Comparison of ENCODE assay signal across 8 cellular contexts in the genomic region with DNA sequence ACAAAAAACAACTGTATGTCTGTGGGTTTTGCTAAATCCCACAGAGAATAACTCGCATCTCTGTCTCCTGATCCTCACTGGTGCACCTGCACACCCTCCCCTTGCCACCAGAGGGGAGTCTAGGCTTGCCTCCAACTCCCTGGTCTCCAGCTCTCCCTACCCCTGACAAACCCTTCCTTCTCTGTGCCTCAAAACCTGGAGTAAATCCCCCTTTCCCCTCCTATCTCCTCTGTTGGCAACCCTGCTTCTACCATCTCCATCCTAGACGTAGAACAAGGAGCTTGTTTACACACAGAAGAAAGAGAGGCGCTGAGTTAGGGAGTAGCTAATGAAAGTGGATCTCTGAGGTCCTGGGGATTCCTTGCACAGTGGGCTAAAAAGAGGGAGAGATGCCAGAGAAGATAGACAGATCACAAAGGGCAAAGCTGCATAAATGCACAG. TPM values are rescaled to one million over a fixed set of nuclear protein-coding genes. Genes with fewer than 3 reads are reported as not detected.
DNase-seq lines count a peak whose midpoint lies in the region; ATAC-seq and TF ChIP-seq lines count a peak whose summit lies in the region.

No MANE protein-coding gene starts in this region.

- peaks cover 36% of the 10 kb centered on the region for H3K27me3 Mint-ChIP-seq in endodermal cell (ENCODE audit: insufficient read depth)

- H3K4me3 ChIP-seq in endodermal cell (ENCODE audit: low read length) (no peak overlapping the region), tibial artery (no peak overlapping the region)

- H3K9me3 ChIP-seq in endodermal cell (ENCODE audit: control insufficient read depth, low read length) = no peaks in the 10 kb centered on the region
- H3K9me3 ChIP-seq in tibial artery = no peaks in the 10 kb centered on the region

- H3K36me3 ChIP-seq in endodermal cell (ENCODE audit: control insufficient read depth, insufficient read depth, low read length) (no peaks in the 10 kb centered on the region), tibial artery (no peaks in the 10 kb centered on the region)

- H3K4me1 Mint-ChIP-seq in endodermal cell = peaks cover 3% of the 10 kb centered on the region

- H3K27ac Mint-ChIP-seq in endodermal cell = no peak overlapping the region

- WGBS in endodermal cell (ENCODE audit: insufficient coverage in 1 of 2, insufficient read length in 1 of 2), 2 experiments = 29 to 33% methylated on average over 2 to 3 of the region's 3 CpGs

- H3K27ac ChIP-seq in endodermal cell (ENCODE audit: low read depth, low read length) (no peak overlapping the region), tibial artery (no peak overlapping the region)

- DNase-seq in NCI-H1417 (lab: John Stamatoyannopoulos, UW) = peak; percentile 47 to 72 (median 61)
- DNase-seq in NCI-H1417 treated with DMSO at 0.1 percent for 48 hours (lab: John Stamatoyannopoulos, UW) = no peak
- DNase-seq in NCI-H748 treated with DMSO at 0.1 percent for 48 hours (lab: John Stamatoyannopoulos, UW) = peak; percentile 73
- peak; percentile 55 to 62 for DNase-seq in activated CD4-positive, alpha-beta T cell treated with anti-CD3 and anti-CD28 coated beads, Interleukin-2, amount 50 U/mL, for 4 hours
- DNase-seq in endodermal cell = peak; percentile 90
- peak; percentile 68 for DNase-seq in mucosa of gallbladder (ENCODE audit: low spot score)
- no peak for DNase-seq in tibial artery

- H3K4me3 Mint-ChIP-seq in endodermal cell = no peak overlapping the region

- no peaks in the 10 kb centered on the region for H3K36me3 Mint-ChIP-seq in endodermal cell (ENCODE audit: low read depth)

- ATAC-seq in HG03354 (IDR thresholded peaks at IDR 0.05; ENCODE audit: poor library complexity, severe bottlenecking, unreplicated experiment) = peak; percentile 71

- H3K4me1 ChIP-seq in endodermal cell (ENCODE audit: control insufficient read depth, insufficient read depth, low read length) = no peaks in the 10 kb centered on the region
- peaks cover 0 to 18% (median 8%) of the 10 kb centered on the region in 4 donors for H3K4me1 ChIP-seq in tibial artery

- TF ChIP-seq CTCF in endodermal cell (conservative IDR thresholded peaks at IDR 0.05) = peak; percentile 95
- TF ChIP-seq CTCF in tibial artery (IDR thresholded peaks at IDR 0.05) = peak; percentile 67 to 70

- no peak overlapping the region for H3K9ac ChIP-seq in endodermal cell (ENCODE audit: extremely low read depth, low read length, poor library complexity, severe bottlenecking)

- no peaks in the 10 kb centered on the region for H3K9me3 Mint-ChIP-seq in endodermal cell

- H3K27me3 ChIP-seq in endodermal cell (ENCODE audit: control insufficient read depth, insufficient read depth, low read length, poor library complexity, severe bottlenecking) (peaks cover 12% of the 10 kb centered on the region), tibial artery (peaks cover 0 to 5% of the 10 kb centered on the region in 2 donors)

- intact Hi-C loops in tibial artery (cut with DNase I; ENCODE audit: low total_unique reads) = no loop called here

RNA-seq across cellular contexts. Expression of a gene that starts 6.0 kb away (rescaled TPM):
- 1 to 10 TPM; 1.3 to 1.4 TPM for total RNA-seq in endodermal cell
- polyA plus RNA-seq in endodermal cell (2013, experiment 1 of 2) = 1.2 TPM
- 0.99 TPM for polyA plus RNA-seq in endodermal cell (2013, experiment 2 of 2)
- 4.3 TPM for total RNA-seq in mucosa of gallbladder

RNA-seq across cellular contexts. Expression of a gene that starts 13.3 kb away (rescaled TPM):
- total RNA-seq in endodermal cell (10 to 100 TPM; 16.2 to 19.4 TPM), mucosa of gallbladder (34.0 TPM)
- 28.6 TPM for polyA plus RNA-seq in endodermal cell (2013, experiment 1 of 2)
- polyA plus RNA-seq in endodermal cell (2013, experiment 2 of 2) = 24.1 TPM

RNA-seq across cellular contexts. Expression of a gene that starts 13.6 kb away (rescaled TPM):
- total RNA-seq in endodermal cell (100 to 1,000 TPM in 1 of 2 donors, 10 to 100 TPM in 1; 83.1 to 113 TPM), mucosa of gallbladder (65.3 TPM)
- polyA plus RNA-seq in endodermal cell (2013, experiment 1 of 2) = 82.4 TPM
- polyA plus RNA-seq in endodermal cell (2013, experiment 2 of 2) = 77.9 TPM

RNA-seq across cellular contexts. Expression of a gene that starts 16.0 kb away (rescaled TPM):
- total RNA-seq in endodermal cell (100 to 1,000 TPM; 155 to 188 TPM), mucosa of gallbladder (154 TPM)
- polyA plus RNA-seq in endodermal cell (2013, experiment 1 of 2) = 146 TPM
- polyA plus RNA-seq in endodermal cell (2013, experiment 2 of 2) = 131 TPM

RNA-seq across cellular contexts. Expression of a gene that starts 25.8 kb away (rescaled TPM):
- total RNA-seq in endodermal cell (10 to 100 TPM; 24.7 to 30.0 TPM), mucosa of gallbladder (37.1 TPM)
- 22.9 TPM for polyA plus RNA-seq in endodermal cell (2013, experiment 1 of 2)
- polyA plus RNA-seq in endodermal cell (2013, experiment 2 of 2) = 18.2 TPM

Comparison
In these comparisons a context has a peak if more than half of its experiments do, and no peak if none do; other contexts are left out.
1. DNase-seq: peak in NCI-H1417 (3 of 3), NCI-H748 treated with DMSO at 0.1 percent for 48 hours (single experiment), activated CD4-positive, alpha-beta T cell treated with anti-CD3 and anti-CD28 coated beads, Interleukin-2, amount 50 U/mL, for 4 hours (2 of 2), endodermal cell (single experiment) and mucosa of gallbladder (single experiment); none in NCI-H1417 treated with DMSO at 0.1 percent for 48 hours (single experiment) and tibial artery (0 of 2).